18 cellular contexts compared by ENCODE assay signal in genomic region chr6:143556529-143556928, GRCh38. TPM values are rescaled to one million over a fixed set of nuclear protein-coding genes. Genes with fewer than 3 reads are reported as not detected.
DNase-seq lines count a peak whose midpoint lies in the region; ATAC-seq, FAIRE-seq and TF ChIP-seq lines count a peak whose summit lies in the region.
"Had no signal": no experiment of that assay in that cellular context is flagged by ENCODE, and none has a peak within 500 bp of the region (broad histone marks: within the 10 kb centered on the region; RNA-seq: fewer than 3 reads in every experiment).

No MANE protein-coding gene starts in this region.

- no peaks in the 10 kb centered on the region for H3K9me1 ChIP-seq in K562 (ENCODE audit: control insufficient read depth, insufficient read depth, low read length)

- H3K27ac Mint-ChIP-seq in CD4-positive, alpha-beta T cell: peak overlapping the region; percentile 70

- H3K4me3 ChIP-seq in K562: no peak overlapping the region
- H3K4me3 ChIP-seq: stomach had no signal

- H3K9ac ChIP-seq in K562 (ENCODE audit: insufficient read depth in 1 of 2, low read depth in 2 of 2, low read length in 2 of 2): no peak overlapping the region

- BruUV-seq in K562 (replicated peaks; lab: Mats Ljungman, UMichigan): no TSS peak

- no peak overlapping the region for H3K4me3 Mint-ChIP-seq in CD4-positive, alpha-beta T cell

- H3K36me3 Mint-ChIP-seq in CD4-positive, alpha-beta T cell (ENCODE audit: low read depth): no peaks in the 10 kb centered on the region

- TF ChIP-seq EP300 in K562 (IDR thresholded peaks at IDR 0.05; ENCODE audit: low read length): no peak

- CTCF ChIA-PET in CD4-positive, alpha-beta T cell (lab: Charles Lee): interaction anchor here (2.2 to 2.6 kb wide), 2 partner anchors 10 to 18 kb away, joined by 7 to 8 read pairs; no protein-coding TSS in a partner anchor
- CTCF ChIA-PET in K562 (lab: Yijun Ruan, JAX; ENCODE audit: low intra/inter-chr PET ratio): no interaction called here

- no peaks in the 10 kb centered on the region for H3K79me2 ChIP-seq in K562 (ENCODE audit: control insufficient read depth, insufficient read depth, low read length)

- H3K9me3 Mint-ChIP-seq in CD4-positive, alpha-beta T cell: no peaks in the 10 kb centered on the region

- no peaks in the 10 kb centered on the region for H3K36me3 ChIP-seq in K562 (ENCODE audit: control insufficient read depth, insufficient read depth, low read length)

- no peak for ATAC-seq in CD4-positive, alpha-beta T cell (ENCODE audit: poor library complexity)
- ATAC-seq in K562 (no peak; the same call in 2 of the 3 replicates), GM18505 (IDR thresholded peaks at IDR 0.05; ENCODE audit: unreplicated experiment) (no peak), HG03135 (IDR thresholded peaks at IDR 0.05; ENCODE audit: unreplicated experiment) (no peak)
- ATAC-seq: esophagus mucosa, left colon had no signal

- TF ChIP-seq RAD21 in K562 (CRISPR knock-in tag; conservative IDR thresholded peaks at IDR 0.05 in 1 of 2, IDR thresholded peaks at IDR 0.05 in 1 of 2): no peak

- intact Hi-C loops in CD4-positive, alpha-beta T cell (cut with DNase I, micrococcal nuclease): no loop called here
- intact Hi-C loops in K562 (cut with micrococcal nuclease) (no loop called here), posterior cingulate gyrus (cut with DNase I) (no loop called here)

- H3K4me2 ChIP-seq in K562 (ENCODE audit: insufficient read depth, low read length): no peak overlapping the region

- no peaks in the 10 kb centered on the region for H4K20me1 ChIP-seq in K562 (replicated peaks; ENCODE audit: control insufficient read depth, insufficient read depth, low read length)

- no peaks in the 10 kb centered on the region for H3K27me3 Mint-ChIP-seq in CD4-positive, alpha-beta T cell

- POLR2A ChIA-PET in CD4-positive, alpha-beta T cell (lab: Charles Lee): interaction anchor here (1.0 to 2.6 kb wide), 5 partner anchors 10 to 106 kb away, joined by 3 to 12 read pairs (median 4); partner anchors contain the start of genes ADAT2 and PEX3
- POLR2A ChIA-PET in K562 (lab: Yijun Ruan, JAX): interaction anchor here (0.6 to 1.5 kb wide), 3 partner anchors 9 to 667 kb away, joined by 3 to 6 read pairs (median 3); no protein-coding TSS in a partner anchor

- no peak for DNase-seq in CD4-positive, alpha-beta T cell
- DNase-seq in HTR-8/SVneo (ENCODE audit: insufficient read length, low spot score) (peak; percentile 47), K562 (ENCODE audit: extremely low read depth in 1 of 4, low spot score in 3 of 4) (no peak), myocyte (ENCODE audit: low read depth) (peak; percentile 66), SKM-1 (lab: John Stamatoyannopoulos, UW; ENCODE audit: unreplicated experiment) (no peak), posterior cingulate gyrus (no peak)
- DNase-seq: activated CD4-positive, CD25-positive, alpha-beta regulatory T cell treated with anti-CD3 and anti-CD28 coated beads, Interleukin-2, amount 50 U/mL, for 72 hours; activated effector memory CD4-positive, alpha-beta T cell treated with Interleukin-2 at 50 U/mL for 16 hours; central memory CD4-positive, alpha-beta T cell; DMS 273 treated with DMSO at 0.1 percent for 48 hours; left colon; occipital lobe; stimulated activated CD4-positive, alpha-beta T cell treated with anti-CD3 and anti-CD28 coated beads, Interleukin-2, amount 100 ng/mL, for 48 hours; stomach had no signal

- TF ChIP-seq POLR2A in K562 (conservative IDR thresholded peaks at IDR 0.05) (no peak), GM18505 (IDR thresholded peaks at IDR 0.05; ENCODE audit: borderline replicate concordance, extremely low read depth, insufficient read depth, insufficient read length) (no peak)

- in situ Hi-C loops in K562 (cut with MboI): loop anchor here (25.0 kb wide), 1 partner anchor 1656 kb away; no protein-coding TSS in a partner anchor

- peaks cover 3 to 14% of the 10 kb centered on the region in 2 experiments; a peak in 3 of 5 replicates for H3K4me1 ChIP-seq in K562 (replicated peaks in 1 of 2; ENCODE audit: control insufficient read depth in 2 of 2, insufficient read depth in 2 of 2, low read length in 2 of 2)

- WGBS in K562 (ENCODE audit: insufficient coverage, low coverage, missing lambda C conversion rate): 49% methylated on average over 6 of the region's 6 CpGs

- no peak overlapping the region for H3K27ac ChIP-seq in CD4-positive, alpha-beta T cell (ENCODE audit: low read depth, low read length)
- no peak overlapping the region for H3K27ac ChIP-seq in K562 (ENCODE audit: extremely low read depth, low read depth, low read length)
- H3K27ac ChIP-seq: stomach had no signal

- H3K9me3 ChIP-seq in CD4-positive, alpha-beta T cell (ENCODE audit: control insufficient read depth, low read length): no peaks in the 10 kb centered on the region
- no peaks in the 10 kb centered on the region for H3K9me3 ChIP-seq in K562 (replicated peaks; ENCODE audit: control insufficient read depth, insufficient read depth, low read depth, low read length)
- H3K9me3 ChIP-seq: stomach had no signal

- peak overlapping the region; percentile 14; the same call in 1 of the 2 replicates for H2AFZ ChIP-seq in K562 (ENCODE audit: low read depth, low read length)

- H3K4me1 Mint-ChIP-seq in CD4-positive, alpha-beta T cell (ENCODE audit: low read depth): peaks cover 53% of the 10 kb centered on the region

- no peak for FAIRE-seq in HTR-8/SVneo (lab: Jason Lieb, UNC)
- FAIRE-seq in K562 (lab: Jason Lieb, UNC): no peak
- FAIRE-seq: GM12892 had no signal

- H3K27me3 ChIP-seq in CD4-positive, alpha-beta T cell (ENCODE audit: control insufficient read depth, insufficient read depth, low read length): no peaks in the 10 kb centered on the region
- H3K27me3 ChIP-seq in K562 (ENCODE audit: control insufficient read depth in 2 of 2, insufficient read depth in 2 of 2, low read length in 2 of 2): no peaks in the 10 kb centered on the region
- H3K27me3 ChIP-seq: stomach had no signal

- no peak for TF ChIP-seq CTCF in CD4-positive, alpha-beta T cell (IDR thresholded peaks at IDR 0.05)
- no peak for TF ChIP-seq CTCF in K562 (IDR thresholded peaks at IDR 0.05 in 2 of 3, conservative IDR thresholded peaks at IDR 0.05 in 1 of 3; ENCODE audit: insufficient read depth in 2 of 3, low read depth in 1 of 3, low read length in 3 of 3)

TF ChIP-seq in K562, 482 proteins besides CTCF, POLR2A, EP300 and RAD21:
- TF ChIP-seq HCFC1 (IDR thresholded peaks at IDR 0.05; ENCODE audit: low read depth, low read length) (no peak), MYNN (IDR thresholded peaks at IDR 0.05) (peak; percentile 95; the same call in 1 of the 2 replicates), MYNN (CRISPR knock-in tag; IDR thresholded peaks at IDR 0.05) (peak; percentile 77; the same call in 1 of the 2 replicates)

RNA-seq across cellular contexts. Expression of gene FUCA2, which starts 45.0 kb away (rescaled TPM):
- total RNA-seq in CD4-positive, alpha-beta T cell: 1 to 10 TPM; 1.1 to 1.5 TPM
- total RNA-seq in K562 (2011; cell fraction: chromatin; rRNA removed; ENCODE audit: low replicate concordance): 49.7 and 76.8 TPM in 2 replicates
- 61.7 and 62.4 TPM in 2 replicates for total RNA-seq in K562 (2011; cell fraction: nucleolus; rRNA removed)
- 96.9 and 141 TPM in 2 replicates for total RNA-seq in K562 (2011; cell fraction: nucleoplasm; rRNA removed)
- total RNA-seq in K562 (2014; rRNA removed) (59.2 and 71.2 TPM in 2 replicates), K562 (2014; rRNA removed; fragmentation: Illumina TruSeq; extraction: Trizol) (79.3 and 82.9 TPM in 2 replicates), K562 (2015; rRNA removed; fragmentation: Illumina TruSeq; extraction: Trizol) (78.2 and 82.5 TPM in 2 replicates), K562 (2021) (112 and 117 TPM in 2 replicates), myocyte (56.4 and 68.2 TPM in 2 replicates)
- polyA plus RNA-seq in K562 (2011; rRNA removed) (58.7 and 80.9 TPM in 2 replicates), K562 (2014; fragmentation: Illumina TruSeq; extraction: Trizol) (67.7 and 79.3 TPM in 2 replicates), K562 (2014; fragmentation: Nextera tagmentation; extraction: Ambion mirVana) (10 to 100 TPM; 20.6 to 23.9 TPM), K562 (2014; rRNA removed) (66.8 and 72.6 TPM in 2 replicates)
- polyA plus RNA-seq in K562 (2011; cell fraction: cytosol; rRNA removed): 28.0 and 39.1 TPM in 2 replicates
- polyA plus RNA-seq in K562 (2011; cell fraction: nucleus; rRNA removed): 30.3 and 35.2 TPM in 2 replicates
- polyA plus RNA-seq in K562 (2012): 69.9 and 86.6 TPM in 2 replicates
- 43.7 and 55.0 TPM in 2 replicates for polyA minus RNA-seq in K562 (2011; rRNA and poly(A)+ RNA removed)
- polyA minus RNA-seq in K562 (2011; cell fraction: cytosol; rRNA and poly(A)+ RNA removed): 26.0 and 28.3 TPM in 2 replicates
- 9.2 and 14.8 TPM in 2 replicates for polyA minus RNA-seq in K562 (2011; cell fraction: nucleus; rRNA and poly(A)+ RNA removed)
- 42.0 TPM for polyA plus RNA-seq in myocyte (2012)

Comparison
In these comparisons a context has a peak if more than half of its experiments do, and no peak if none do; other contexts are left out.
1. DNase-seq: peak in HTR-8/SVneo (single experiment) and myocyte (single experiment); none in CD4-positive, alpha-beta T cell (0 of 10), K562 (0 of 4), SKM-1 (single experiment) and posterior cingulate gyrus (0 of 10).
2. RNA of gene FUCA2, which starts 45.0 kb away (total RNA-seq): 49.7 to 141 TPM in K562 and 56.4 to 68.2 TPM in myocyte; 1.1 to 1.5 TPM in CD4-positive, alpha-beta T cell; every median in the first group is over 10 times any median in the second.